28 cellular contexts compared by ENCODE assay signal in the genomic region with DNA sequence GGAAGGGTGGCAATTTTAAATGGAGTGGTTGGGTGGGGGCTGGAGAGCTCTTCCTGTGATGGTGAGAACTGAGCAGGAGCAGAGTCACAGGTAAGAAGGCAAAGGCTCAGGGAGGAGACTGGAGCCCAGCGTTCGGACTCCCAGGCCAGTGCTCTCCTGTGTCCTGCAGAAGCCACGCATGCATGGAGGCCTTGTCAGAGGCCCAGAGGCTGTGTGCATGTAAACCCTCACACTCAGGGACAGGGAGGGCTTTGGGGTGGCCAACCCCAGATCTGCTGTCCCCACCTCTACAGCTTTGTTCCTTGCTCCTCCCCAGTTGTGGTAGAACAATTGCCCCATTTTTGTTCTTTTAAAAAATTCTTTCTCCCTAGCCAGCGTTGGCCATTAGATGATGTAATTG.
DNase-seq lines count a peak whose midpoint lies in the region; ATAC-seq and TF ChIP-seq lines count a peak whose summit lies in the region.
"Had no signal": no experiment of that assay in that cellular context is flagged by ENCODE, and none has a peak within 500 bp of the region (broad histone marks: within the 10 kb centered on the region; RNA-seq: fewer than 3 reads in every experiment).

No MANE protein-coding gene starts in this region.

- H3K79me2 ChIP-seq in osteoblast (ENCODE audit: insufficient read depth, low read length) (peaks cover 24% of the 10 kb centered on the region), Karpas-422 (ENCODE audit: low read length) (no peaks in the 10 kb centered on the region)

- peak overlapping the region; percentile 6 to 93 for H3K27ac ChIP-seq in coronary artery
- H3K27ac ChIP-seq in osteoblast (ENCODE audit: low read depth, low read length), result no peak overlapping the region
- peak overlapping the region; percentile 56 to 82 for H3K27ac ChIP-seq in thoracic aorta
- no peak overlapping the region for H3K27ac ChIP-seq in Karpas-422 (ENCODE audit: low read length)
- H3K27ac ChIP-seq in foreskin keratinocyte, result no peak overlapping the region
- H3K27ac ChIP-seq: spleen had no signal

- DNase-seq in NCI-H69 (lab: John Stamatoyannopoulos, UW), result peak; percentile 35
- no peak for DNase-seq in coronary artery (ENCODE audit: low spot score)
- peak; percentile 35 for DNase-seq in osteoblast (ENCODE audit: insufficient read length, low spot score, missing footprints)
- DNase-seq in thoracic aorta (ENCODE audit: low spot score), result no peak
- DNase-seq in DMS 273 treated with DMSO at 0.1 percent for 48 hours (lab: John Stamatoyannopoulos, UW), result no peak
- no peak for DNase-seq in Karpas-422
- DNase-seq in foreskin keratinocyte, result no peak
- DNase-seq: activated CD4-positive, alpha-beta memory T cell treated with anti-CD3 and anti-CD28 coated beads, Interleukin-2, amount 10 ng/mL, durations not matched to agents 7 days and 5 days; activated CD4-positive, alpha-beta T cell treated with anti-CD3 and anti-CD28 coated beads for 1 hour; activated CD8-positive, alpha-beta memory T cell treated with anti-CD3 and anti-CD28 coated beads, Interleukin-2, amount 50 U/mL, for 4 hours; activated naive CD4-positive, alpha-beta T cell treated with Interleukin-2 at 50 U/mL for 16 hours; C1 segment of cervical spinal cord; cerebellar nuclear complex; DND-41; GF-D8; kidney; mucosa of descending colon; NCI-H1105; NCI-H187 treated with DMSO at 0.1 percent for 48 hours; NCI-H526 treated with DMSO at 0.1 percent for 48 hours; PC-3; retina; SHP77 treated with DMSO at 0.1 percent for 48 hours; spleen; stimulated activated CD4-positive, alpha-beta T cell treated with anti-CD3 and anti-CD28 coated beads, Interleukin-2, amount 100 ng/mL, for 24 hours; stimulated activated CD8-positive, alpha-beta memory T cell treated with anti-CD3 and anti-CD28 coated beads, Interleukin-4, amount 100 ng/mL, for 48 hours; stimulated activated naive CD8-positive, alpha-beta T cell treated with anti-CD3 and anti-CD28 coated beads, Interleukin-15, amount 100 ng/mL, for 72 hours had no signal

- no peak overlapping the region for H3K9ac ChIP-seq in Karpas-422 (ENCODE audit: low read length)

- H2AFZ ChIP-seq in osteoblast (ENCODE audit: low read length), result no peak overlapping the region
- H2AFZ ChIP-seq in Karpas-422 (ENCODE audit: low read length), result no peak overlapping the region

- H3K9me2 ChIP-seq in Karpas-422 (replicated peaks; ENCODE audit: insufficient read depth, low read length), result no peaks in the 10 kb centered on the region

- H4K20me1 ChIP-seq in osteoblast (ENCODE audit: insufficient read depth, low read length) (peaks cover 8% of the 10 kb centered on the region), Karpas-422 (ENCODE audit: insufficient read depth, low read depth, low read length) (no peaks in the 10 kb centered on the region)

- ATAC-seq in thoracic aorta (ENCODE audit: insufficient number of reproducible peaks, low FRiP score, low read depth) (no peak), foreskin keratinocyte (no peak)
- ATAC-seq: mucosa of descending colon; PC-3; stimulated activated naive CD8-positive, alpha-beta T cell treated with anti-CD3 and anti-CD28 coated beads, Interleukin-15, amount 100 ng/mL, for 72 hours had no signal

- peaks cover 100% of the 10 kb centered on the region for H3K36me3 ChIP-seq in osteoblast (ENCODE audit: insufficient read depth, low read length)
- peaks cover 64% of the 10 kb centered on the region for H3K36me3 ChIP-seq in thoracic aorta
- H3K36me3 ChIP-seq in Karpas-422 (ENCODE audit: insufficient read depth, low read length), result no peaks in the 10 kb centered on the region

- no peak for TF ChIP-seq CTCF in coronary artery (IDR thresholded peaks at IDR 0.05)
- no peak for TF ChIP-seq CTCF in osteoblast (IDR thresholded peaks at IDR 0.05; ENCODE audit: extremely low read depth, low read depth, low read length)
- TF ChIP-seq CTCF in thoracic aorta (IDR thresholded peaks at IDR 0.05), result no peak
- no peak for TF ChIP-seq CTCF in foreskin keratinocyte (conservative IDR thresholded peaks at IDR 0.05)

- H3K4me2 ChIP-seq in osteoblast (ENCODE audit: insufficient read depth, low read length) (no peak overlapping the region), Karpas-422 (ENCODE audit: low read depth, low read length, poor library complexity, severe bottlenecking) (no peak overlapping the region)

- H3K9me3 ChIP-seq in osteoblast (ENCODE audit: low read depth, low read length), result no peaks in the 10 kb centered on the region
- H3K9me3 ChIP-seq in thoracic aorta, result no peaks in the 10 kb centered on the region
- H3K9me3 ChIP-seq in Karpas-422 (ENCODE audit: low read length), result no peaks in the 10 kb centered on the region
- H3K9me3 ChIP-seq: mucosa of descending colon, spleen had no signal

- H3K4me3 ChIP-seq in coronary artery (no peak overlapping the region), osteoblast (ENCODE audit: insufficient read depth, low read length) (no peak overlapping the region), thoracic aorta (no peak overlapping the region), Karpas-422 (ENCODE audit: low read length) (no peak overlapping the region)
- H3K4me3 ChIP-seq: lung, mucosa of descending colon, spleen had no signal

- H3K27me3 ChIP-seq in osteoblast (ENCODE audit: insufficient read depth, low read length), result no peaks in the 10 kb centered on the region
- no peaks in the 10 kb centered on the region for H3K27me3 ChIP-seq in thoracic aorta (replicated peaks; ENCODE audit: insufficient read depth)
- no peaks in the 10 kb centered on the region for H3K27me3 ChIP-seq in Karpas-422 (ENCODE audit: low read length)
- H3K27me3 ChIP-seq in foreskin keratinocyte, result no peaks in the 10 kb centered on the region
- H3K27me3 ChIP-seq: spleen had no signal

- H3K4me1 ChIP-seq in osteoblast (ENCODE audit: insufficient read depth, low read length) (peaks cover 11% of the 10 kb centered on the region), thoracic aorta (ENCODE audit: control insufficient read depth in 1 of 2, low read depth in 2 of 2) (peaks cover 46 to 87% of the 10 kb centered on the region in 2 donors), Karpas-422 (ENCODE audit: low read length) (no peaks in the 10 kb centered on the region), foreskin keratinocyte (no peaks in the 10 kb centered on the region)

Comparison
In these comparisons a context has a peak if more than half of its experiments do, and no peak if none do; other contexts are left out.
1. DNase-seq: peak in NCI-H69 (single experiment) and osteoblast (single experiment); none in coronary artery (single experiment), thoracic aorta (single experiment), DMS 273 treated with DMSO at 0.1 percent for 48 hours (single experiment), Karpas-422 (single experiment) and foreskin keratinocyte (0 of 2).
2. H3K27ac ChIP-seq: peak in coronary artery (2 of 2) and thoracic aorta (2 of 2); none in osteoblast (single experiment), Karpas-422 (single experiment) and foreskin keratinocyte (single experiment).